Comparison of ENCODE assay signal across 8 cellular contexts in the genomic region with DNA sequence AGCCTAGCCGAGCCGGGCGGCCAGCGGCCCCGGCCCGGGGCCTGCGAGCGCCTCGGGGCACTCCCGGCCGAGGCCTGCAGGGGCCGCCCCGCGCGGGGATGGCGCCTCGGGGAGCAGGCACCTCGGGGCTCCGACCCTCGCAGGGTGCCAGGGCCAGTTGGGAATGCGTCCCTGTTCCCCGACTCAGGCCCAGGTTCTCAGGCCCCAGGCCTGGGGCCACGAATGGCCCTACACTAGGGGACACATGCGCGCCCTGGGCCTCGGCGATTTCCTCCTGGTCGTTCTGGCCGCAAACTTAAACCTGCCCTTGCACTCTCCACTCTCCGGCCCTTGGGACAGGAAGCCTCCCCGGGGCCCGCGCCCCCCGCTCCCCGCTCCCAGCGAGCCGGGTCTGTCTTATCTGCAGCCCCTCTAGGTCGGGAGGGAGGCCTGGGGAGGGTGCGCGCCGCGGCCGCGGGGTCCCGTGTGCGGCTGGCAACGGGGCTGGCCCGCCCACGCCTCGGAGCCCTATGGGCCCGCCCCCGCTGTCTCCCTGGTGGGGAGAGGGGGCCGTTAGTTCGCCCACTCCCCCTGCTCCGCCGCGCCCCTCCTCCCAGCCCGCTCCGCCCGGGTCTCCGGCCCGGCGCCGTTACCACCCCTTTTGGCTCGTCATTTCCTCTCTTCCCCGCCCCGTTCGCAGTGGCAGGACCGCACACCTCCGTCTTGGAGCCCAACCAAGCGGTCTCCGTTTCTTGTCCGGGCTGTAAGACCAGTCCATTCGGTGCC. TPM values are rescaled to one million over a fixed set of nuclear protein-coding genes. Genes with fewer than 3 reads are reported as not detected.
A peak's percentile ranks its signal among the peaks of the same experiment; 100 is the strongest.
DNase-seq lines count a peak whose midpoint lies in the region; ATAC-seq and TF ChIP-seq lines count a peak whose summit lies in the region.

No MANE protein-coding gene starts in this region.

- CTCF ChIA-PET in AG04450 (lab: Charles Lee) = interaction anchor here (0.6 to 3.0 kb wide), 4 partner anchors 10 to 247 kb away, joined by 4 to 7 read pairs (median 5); no protein-coding TSS in a partner anchor
- CTCF ChIA-PET in activated CD4-positive, alpha-beta T cell treated with anti-CD3 and anti-CD28 coated beads for 36 hours (lab: Charles Lee) = interaction anchor here (0.5 kb wide), 1 partner anchor 293 kb away, joined by 3 read pairs; no protein-coding TSS in a partner anchor

- no peaks in the 10 kb centered on the region for H3K27me3 ChIP-seq in AG04450 (ENCODE audit: control insufficient read depth, insufficient read depth, low read length)

- peak overlapping the region; percentile 85 for H3K4me3 ChIP-seq in AG04450 (ENCODE audit: low read depth, low read length)

- H3K4me3 Mint-ChIP-seq in activated CD4-positive, alpha-beta T cell treated with anti-CD3 and anti-CD28 coated beads for 36 hours = peak overlapping the region; percentile 94
- H3K4me3 Mint-ChIP-seq in chondrocyte (ENCODE audit: unreplicated experiment) = peak overlapping the region; percentile 90

- no peaks in the 10 kb centered on the region for H3K9me3 ChIP-seq in AG04450 (ENCODE audit: control insufficient read depth, insufficient read depth, low read length)

- DNase-seq in AG04450 (ENCODE audit: low read depth, low spot score) (no peak), NCI-H446 treated with DMSO at 0.1 percent for 48 hours (lab: John Stamatoyannopoulos, UW) (peak; percentile 79), chondrocyte (ENCODE audit: low spot score) (peak; percentile 96), left colon (peak; percentile 90 to 92)
- peak; percentile 88 for DNase-seq in activated CD4-positive, alpha-beta T cell treated with anti-CD3 and anti-CD28 coated beads for 36 hours
- peak; percentile 47 to 76 (median 60) for DNase-seq in stimulated activated CD4-positive, alpha-beta T cell treated with anti-CD3 and anti-CD28 coated beads, Interleukin-1b, Interleukin-23, amount 100 ng/mL, for 24 hours (ENCODE audit: low read depth in 4 of 4, low spot score in 1 of 4)

- H3K9me3 Mint-ChIP-seq in activated CD4-positive, alpha-beta T cell treated with anti-CD3 and anti-CD28 coated beads for 36 hours (ENCODE audit: low read depth) = no peaks in the 10 kb centered on the region
- no peaks in the 10 kb centered on the region for H3K9me3 Mint-ChIP-seq in chondrocyte (ENCODE audit: low read depth)

- H3K27ac ChIP-seq in AG04450 (ENCODE audit: low read depth, low read length) = peak overlapping the region; percentile 99

- ATAC-seq in GM18873 (IDR thresholded peaks at IDR 0.05; ENCODE audit: low FRiP score, unreplicated experiment) = peak; percentile 14
- ATAC-seq in HG03159 (IDR thresholded peaks at IDR 0.05; ENCODE audit: unreplicated experiment) = peak; percentile 38
- ATAC-seq in activated CD4-positive, alpha-beta T cell treated with anti-CD3 and anti-CD28 coated beads for 36 hours = peak; percentile 5
- ATAC-seq in left colon = peak; percentile 40

- POLR2A ChIA-PET in AG04450 (lab: Yijun Ruan, JAX) = interaction anchor here (1.0 to 1.3 kb wide), 2 partner anchors 18 to 108 kb away, joined by 4 to 5 read pairs; no protein-coding TSS in a partner anchor
- POLR2A ChIA-PET in activated CD4-positive, alpha-beta T cell treated with anti-CD3 and anti-CD28 coated beads for 36 hours (lab: Charles Lee) = interaction anchor here (1.1 kb wide), 1 partner anchor 45 kb away, joined by 4 read pairs; no protein-coding TSS in a partner anchor

- peaks cover 41% of the 10 kb centered on the region for H3K36me3 Mint-ChIP-seq in activated CD4-positive, alpha-beta T cell treated with anti-CD3 and anti-CD28 coated beads for 36 hours (ENCODE audit: low read depth)
- no peaks in the 10 kb centered on the region for H3K36me3 Mint-ChIP-seq in chondrocyte (ENCODE audit: low read depth)

- peak overlapping the region; percentile 98 for H3K27ac Mint-ChIP-seq in activated CD4-positive, alpha-beta T cell treated with anti-CD3 and anti-CD28 coated beads for 36 hours
- H3K27ac Mint-ChIP-seq in chondrocyte (ENCODE audit: unreplicated experiment) = peak overlapping the region; percentile 89

- intact Hi-C loops in activated CD4-positive, alpha-beta T cell treated with anti-CD3 and anti-CD28 coated beads for 36 hours (cut with DNase I, micrococcal nuclease) = loop anchor here (1.0 to 10.0 kb wide), 13 partner anchors 45 to 1846 kb away; a partner anchor contains a TSS
- intact Hi-C loops in left colon (cut with DNase I, micrococcal nuclease) = no loop called here

- H3K27me3 Mint-ChIP-seq in activated CD4-positive, alpha-beta T cell treated with anti-CD3 and anti-CD28 coated beads for 36 hours = no peaks in the 10 kb centered on the region
- H3K27me3 Mint-ChIP-seq in chondrocyte (ENCODE audit: low read depth) = no peaks in the 10 kb centered on the region

- peak; percentile 30 for TF ChIP-seq CTCF in AG04450 (IDR thresholded peaks at IDR 0.05; ENCODE audit: low read depth, low read length)
- TF ChIP-seq CTCF in chondrocyte (IDR thresholded peaks at IDR 0.05) = peak; percentile 76

- peaks cover 49% of the 10 kb centered on the region for H3K4me1 Mint-ChIP-seq in activated CD4-positive, alpha-beta T cell treated with anti-CD3 and anti-CD28 coated beads for 36 hours
- H3K4me1 Mint-ChIP-seq in chondrocyte (ENCODE audit: low read depth) = peaks cover 43% of the 10 kb centered on the region

RNA-seq across cellular contexts. Expression of a gene that starts 0.6 kb away (rescaled TPM):
- 10.1 and 13.4 TPM in 2 replicates for polyA plus RNA-seq in AG04450 (2011; rRNA removed)
- polyA minus RNA-seq in AG04450 (2011; rRNA and poly(A)+ RNA removed) = 31.1 and 31.9 TPM in 2 replicates
- total RNA-seq in activated CD4-positive, alpha-beta T cell treated with anti-CD3 and anti-CD28 coated beads for 36 hours = 10 to 100 TPM; 31.5 to 38.2 TPM
- 18.8 to 24.7 TPM (median 20.5 TPM) in 3 replicates for total RNA-seq in chondrocyte
- total RNA-seq in left colon = 10 to 100 TPM; 19.1 to 19.9 TPM

RNA-seq across cellular contexts. Expression of a gene that starts 1.2 kb away (rescaled TPM):
- polyA plus RNA-seq in AG04450 (2011; rRNA removed) = 7.0 and 10.0 TPM in 2 replicates
- polyA minus RNA-seq in AG04450 (2011; rRNA and poly(A)+ RNA removed) = 2.8 and 5.8 TPM in 2 replicates
- 10 to 100 TPM; 35.3 to 45.1 TPM for total RNA-seq in activated CD4-positive, alpha-beta T cell treated with anti-CD3 and anti-CD28 coated beads for 36 hours
- total RNA-seq in chondrocyte = 11.4 to 12.2 TPM (median 12.2 TPM) in 3 replicates
- total RNA-seq in left colon = 10 to 100 TPM; 23.7 to 30.1 TPM

RNA-seq across cellular contexts. Expression of a gene that starts 20.4 kb away (rescaled TPM):
- not detected in 2 replicates for polyA plus RNA-seq in AG04450 (2011; rRNA removed)
- polyA minus RNA-seq in AG04450 (2011; rRNA and poly(A)+ RNA removed) = not detected in 2 replicates
- total RNA-seq in activated CD4-positive, alpha-beta T cell treated with anti-CD3 and anti-CD28 coated beads for 36 hours = not detected
- total RNA-seq in chondrocyte = not detected in 3 replicates
- not detected for total RNA-seq in left colon

RNA-seq across cellular contexts. Expression of a gene that starts 31.1 kb away (rescaled TPM):
- not detected in 2 replicates for polyA plus RNA-seq in AG04450 (2011; rRNA removed)
- not detected in 2 replicates for polyA minus RNA-seq in AG04450 (2011; rRNA and poly(A)+ RNA removed)
- not detected for total RNA-seq in activated CD4-positive, alpha-beta T cell treated with anti-CD3 and anti-CD28 coated beads for 36 hours
- not detected in 3 replicates for total RNA-seq in chondrocyte
- total RNA-seq in left colon = not detected

RNA-seq across cellular contexts. Expression of a gene that starts 34.4 kb away (rescaled TPM):
- polyA plus RNA-seq in AG04450 (2011; rRNA removed) = 0.02 TPM in 2 replicates
- not detected in 2 replicates for polyA minus RNA-seq in AG04450 (2011; rRNA and poly(A)+ RNA removed)
- 1 to 10 TPM; 1.8 to 1.9 TPM for total RNA-seq in activated CD4-positive, alpha-beta T cell treated with anti-CD3 and anti-CD28 coated beads for 36 hours
- 0.25 to 0.36 TPM in 2 of 3 replicates, not detected in the other for total RNA-seq in chondrocyte
- 1 to 10 TPM; 2.2 to 6.6 TPM for total RNA-seq in left colon

Comparison
In these comparisons a context has a peak if more than half of its experiments do, and no peak if none do; other contexts are left out.
1. intact Hi-C loops: an anchor here in activated CD4-positive, alpha-beta T cell treated with anti-CD3 and anti-CD28 coated beads for 36 hours (1.0 to 10.0 kb wide); none called in left colon.